ENCODE assay signal across 8 cellular contexts in the genomic region with DNA sequence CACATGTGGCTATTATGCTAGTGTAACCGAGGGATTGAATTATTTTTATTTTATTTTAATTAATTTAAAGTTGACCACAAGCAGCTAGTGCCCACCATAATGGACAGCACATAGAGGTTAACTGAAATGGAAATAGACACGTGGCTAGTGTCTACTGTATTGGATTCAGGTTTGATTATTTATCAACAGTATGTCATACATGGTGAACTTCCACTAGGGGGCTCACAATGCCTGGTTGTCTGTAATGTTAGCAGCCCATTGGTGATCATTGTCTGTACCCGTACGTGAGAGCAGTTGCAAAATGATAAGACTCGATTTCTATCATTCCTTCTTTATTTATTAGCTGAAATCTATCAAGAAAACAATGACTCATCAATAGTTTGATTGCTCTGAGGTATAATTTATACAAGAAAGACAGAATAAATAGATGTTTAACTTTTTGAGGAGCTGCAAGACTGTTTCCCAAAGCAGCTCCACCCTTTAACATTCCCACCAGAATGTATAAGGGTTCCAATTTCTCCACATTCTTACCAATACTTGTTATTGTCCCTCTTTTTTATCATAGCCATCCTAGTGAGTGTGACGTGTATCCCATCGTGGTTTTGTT.
DNase-seq lines count a peak whose midpoint lies in the region; ATAC-seq, FAIRE-seq and TF ChIP-seq lines count a peak whose summit lies in the region.

No MANE protein-coding gene starts in this region.

- ATAC-seq in HG02885 (IDR thresholded peaks at IDR 0.05; ENCODE audit: poor library complexity, unreplicated experiment) (peak; percentile 91), left lung (peak; percentile 93)

- intact Hi-C loops in left lung (cut with DNase I) = no loop called here

- H3K4me1 ChIP-seq in left lung = no peaks in the 10 kb centered on the region

- no peak overlapping the region for H3K27ac ChIP-seq in left lung

- TF ChIP-seq CTCF in AG10803 (conservative IDR thresholded peaks at IDR 0.05; ENCODE audit: low read length) = peak; percentile 90
- peak; percentile 77 for TF ChIP-seq CTCF in choroid plexus epithelial cell (conservative IDR thresholded peaks at IDR 0.05; ENCODE audit: low read depth, low read length)
- peak; percentile 65 to 70 for TF ChIP-seq CTCF in left lung (IDR thresholded peaks at IDR 0.05)

- H3K36me3 ChIP-seq in left lung = no peaks in the 10 kb centered on the region

- H3K4me3 ChIP-seq in AG10803 (ENCODE audit: low read length) (no peak overlapping the region), choroid plexus epithelial cell (ENCODE audit: low read depth, low read length) (no peak overlapping the region), left lung (no peak overlapping the region)

- peak; percentile 72 for DNase-seq in AG10803 (ENCODE audit: low read depth)
- DNase-seq in GM18507 (ENCODE audit: extremely low spot score, insufficient read length, low read depth) = peak; percentile 52
- peak; percentile 62 for DNase-seq in NCI-H2029 (lab: John Stamatoyannopoulos, UW)
- DNase-seq in T-helper 9 cell = peak; percentile 7
- peak; percentile 88 for DNase-seq in choroid plexus epithelial cell (ENCODE audit: low read depth)
- DNase-seq in left lung = no peak
- DNase-seq in stimulated activated CD8-positive, alpha-beta memory T cell treated with anti-CD3 and anti-CD28 coated beads, Interleukin-4, amount 100 ng/mL, for 1 hour (ENCODE audit: low read depth in 2 of 2, low spot score in 1 of 2) = peak; percentile 4 to 6

- no peaks in the 10 kb centered on the region for H3K9me3 ChIP-seq in left lung

- H3K27me3 ChIP-seq in left lung = no peaks in the 10 kb centered on the region

- FAIRE-seq in GM18507 (lab: Jason Lieb, UNC) = peak; percentile 91

Comparison
In these comparisons a context has a peak if more than half of its experiments do, and no peak if none do; other contexts are left out.
1. DNase-seq: peak in AG10803 (single experiment), GM18507 (single experiment), NCI-H2029 (single experiment), T-helper 9 cell (single experiment), choroid plexus epithelial cell (single experiment) and stimulated activated CD8-positive, alpha-beta memory T cell treated with anti-CD3 and anti-CD28 coated beads, Interleukin-4, amount 100 ng/mL, for 1 hour (2 of 2); none in left lung (0 of 2).
2. Peak in every context shown above with its lines, with median percentiles within 50 percentile points of each other: CTCF ChIP-seq.